In genomic region chr20:47725248-47725973, GRCh38 we compare ENCODE assay signal across 8 cellular contexts. TPM values are rescaled to one million over a fixed set of nuclear protein-coding genes. Genes with fewer than 3 reads are reported as not detected.
DNase-seq lines count a peak whose midpoint lies in the region; ATAC-seq, FAIRE-seq and TF ChIP-seq lines count a peak whose summit lies in the region.

No MANE protein-coding gene starts in this region.

- H3K36me3 ChIP-seq in NT2/D1 (ENCODE audit: insufficient read depth, insufficient read length, low read length) = peaks cover 17% of the 10 kb centered on the region
- no peaks in the 10 kb centered on the region for H3K36me3 ChIP-seq in endothelial cell of umbilical vein (ENCODE audit: control insufficient read depth in 2 of 2, extremely low read depth in 1 of 2, insufficient read depth in 2 of 2, low read length in 2 of 2)

- H3K4me3 Mint-ChIP-seq in activated CD8-positive, alpha-beta memory T cell treated with anti-CD3 and anti-CD28 coated beads, Interleukin-2, amount 10 ng/mL, durations not matched to agents 7 days and 5 days = no peak overlapping the region

- ATAC-seq in activated CD8-positive, alpha-beta memory T cell treated with anti-CD3 and anti-CD28 coated beads, Interleukin-2, amount 10 ng/mL, durations not matched to agents 7 days and 5 days = peak; percentile 57
- ATAC-seq in HG03432 (IDR thresholded peaks at IDR 0.05; ENCODE audit: unreplicated experiment) = no peak

- intact Hi-C loops in endothelial cell of umbilical vein (cut with micrococcal nuclease) = loop anchor here (1.0 kb wide), 5 partner anchors 61 to 896 kb away; no protein-coding TSS in a partner anchor

- BruUV-seq in endothelial cell of umbilical vein (replicated peaks; lab: Mats Ljungman, UMichigan) = no TSS peak

- no peak overlapping the region for H2AFZ ChIP-seq in endothelial cell of umbilical vein (ENCODE audit: low read depth, low read length)

- H3K4me2 ChIP-seq in endothelial cell of umbilical vein (ENCODE audit: insufficient read depth, low read length) = no peak overlapping the region

- H3K4me1 ChIP-seq in NT2/D1 (ENCODE audit: insufficient read depth, insufficient read length) (peaks cover 13% of the 10 kb centered on the region), endothelial cell of umbilical vein (ENCODE audit: control insufficient read depth, extremely low read depth, insufficient read depth, low read length) (no peaks in the 10 kb centered on the region)

- no peaks in the 10 kb centered on the region for H3K9me3 Mint-ChIP-seq in activated CD8-positive, alpha-beta memory T cell treated with anti-CD3 and anti-CD28 coated beads, Interleukin-2, amount 10 ng/mL, durations not matched to agents 7 days and 5 days (ENCODE audit: low read depth)

- H3K36me3 Mint-ChIP-seq in activated CD8-positive, alpha-beta memory T cell treated with anti-CD3 and anti-CD28 coated beads, Interleukin-2, amount 10 ng/mL, durations not matched to agents 7 days and 5 days = peaks cover 2% of the 10 kb centered on the region

- FAIRE-seq in endothelial cell of umbilical vein (lab: Jason Lieb, UNC) = peak; percentile 96

- CTCF ChIA-PET in activated CD8-positive, alpha-beta memory T cell treated with anti-CD3 and anti-CD28 coated beads, Interleukin-2, amount 10 ng/mL, durations not matched to agents 7 days and 5 days (lab: Charles Lee) = interaction anchor here (0.6 to 4.6 kb wide), 13 partner anchors 8 to 1022 kb away, joined by 3 to 38 read pairs (median 3); no protein-coding TSS in a partner anchor
- CTCF ChIA-PET in endothelial cell of umbilical vein (lab: Charles Lee) = interaction anchor here (0.6 to 7.9 kb wide), 25 partner anchors 9 to 898 kb away, joined by 3 to 122 read pairs (median 5); partner anchors contain the start of gene SULF2

- H3K27me3 ChIP-seq in NT2/D1 (ENCODE audit: insufficient read depth, insufficient read length) = no peaks in the 10 kb centered on the region
- no peaks in the 10 kb centered on the region for H3K27me3 ChIP-seq in endothelial cell of umbilical vein (ENCODE audit: control insufficient read depth in 2 of 2, insufficient read depth in 2 of 2, low read length in 2 of 2)

- H4K20me1 ChIP-seq in endothelial cell of umbilical vein (replicated peaks; ENCODE audit: control insufficient read depth, extremely low read depth, insufficient read depth, low read length) = no peaks in the 10 kb centered on the region

- H3K9me1 ChIP-seq in endothelial cell of umbilical vein (replicated peaks; ENCODE audit: control insufficient read depth, extremely low read depth, insufficient read depth, low read length) = no peaks in the 10 kb centered on the region

- peak; percentile 86 for DNase-seq in D341Med (ENCODE audit: low spot score)
- peak; percentile 20 for DNase-seq in HS-27A (ENCODE audit: low read depth)
- DNase-seq in NT2/D1 (ENCODE audit: low read depth, low spot score) = peak; percentile 90
- DNase-seq in activated CD8-positive, alpha-beta memory T cell treated with anti-CD3 and anti-CD28 coated beads, Interleukin-2, amount 10 ng/mL, durations not matched to agents 7 days and 5 days = peak; percentile 90
- peak; percentile 90 for DNase-seq in endothelial cell of umbilical vein (ENCODE audit: low read depth, low spot score)
- peak; percentile 83 for DNase-seq in mucosa of gallbladder (ENCODE audit: low spot score)
- DNase-seq in stimulated activated CD8-positive, alpha-beta memory T cell treated with anti-CD3 and anti-CD28 coated beads, Interleukin-7, amount 100 ng/mL, for 1 hour (ENCODE audit: low read depth in 2 of 2) = peak; percentile 48 to 50

- H3K4me3 ChIP-seq in NT2/D1 (ENCODE audit: insufficient read length, low read depth) = no peak overlapping the region
- H3K4me3 ChIP-seq in endothelial cell of umbilical vein (replicated peaks in 1 of 3; ENCODE audit: insufficient read depth in 1 of 3, low read depth in 1 of 3, low read length in 3 of 3) = no peak overlapping the region

- H3K9me3 ChIP-seq in NT2/D1 (ENCODE audit: insufficient read depth, low read length) (no peaks in the 10 kb centered on the region), endothelial cell of umbilical vein (replicated peaks; ENCODE audit: control insufficient read depth, insufficient read depth, low read length) (no peaks in the 10 kb centered on the region)

- H3K27ac ChIP-seq in endothelial cell of umbilical vein (ENCODE audit: insufficient read depth, low read depth, low read length) = no peak overlapping the region

- peak overlapping the region; percentile 4 for H3K9ac ChIP-seq in NT2/D1 (ENCODE audit: insufficient read length, low read depth)
- no peak overlapping the region for H3K9ac ChIP-seq in endothelial cell of umbilical vein (replicated peaks; ENCODE audit: extremely low read depth, insufficient read depth, low read length)

- H3K79me2 ChIP-seq in endothelial cell of umbilical vein (ENCODE audit: control insufficient read depth, insufficient read depth, low read length) = no peaks in the 10 kb centered on the region

- peak overlapping the region; percentile 44 for H3K27ac Mint-ChIP-seq in activated CD8-positive, alpha-beta memory T cell treated with anti-CD3 and anti-CD28 coated beads, Interleukin-2, amount 10 ng/mL, durations not matched to agents 7 days and 5 days

- H3K4me1 Mint-ChIP-seq in activated CD8-positive, alpha-beta memory T cell treated with anti-CD3 and anti-CD28 coated beads, Interleukin-2, amount 10 ng/mL, durations not matched to agents 7 days and 5 days = peaks cover 45% of the 10 kb centered on the region

- peak; percentile 90 to 91 for TF ChIP-seq CTCF in endothelial cell of umbilical vein (IDR thresholded peaks at IDR 0.05; ENCODE audit: extremely low read depth in 1 of 2, insufficient read depth in 1 of 2, low read depth in 1 of 2, low read length in 2 of 2)

- no peaks in the 10 kb centered on the region for H3K27me3 Mint-ChIP-seq in activated CD8-positive, alpha-beta memory T cell treated with anti-CD3 and anti-CD28 coated beads, Interleukin-2, amount 10 ng/mL, durations not matched to agents 7 days and 5 days

- POLR2A ChIA-PET in endothelial cell of umbilical vein (lab: Charles Lee) = no interaction called here

- TF ChIP-seq POLR2A in endothelial cell of umbilical vein (IDR thresholded peaks at IDR 0.05; ENCODE audit: low read depth, low read length) = no peak

- dilution Hi-C loops in endothelial cell of umbilical vein (cut with MboI; ENCODE audit: extremely low pct_ligation_motif_present, low sequenced_read_pairs) = no loop called here

TF ChIP-seq in endothelial cell of umbilical vein, 7 proteins besides CTCF, POLR2A, EP300 and RAD21:
- no peak for TF ChIP-seq MYC (IDR thresholded peaks at IDR 0.05; ENCODE audit: low read depth, low read length)
- TF ChIP-seq GATA2 (IDR thresholded peaks at IDR 0.05; ENCODE audit: insufficient read depth, insufficient read length, low read depth, low read length) = no peak
- no peak for TF ChIP-seq POLR2AphosphoS5 (IDR thresholded peaks at IDR 0.05; ENCODE audit: insufficient read depth, low read depth, low read length)
- no peak for TF ChIP-seq JUN (IDR thresholded peaks at IDR 0.05; ENCODE audit: borderline replicate concordance, insufficient read depth, insufficient read length, low read depth)
- no peak for TF ChIP-seq EZH2 (IDR thresholded peaks at IDR 0.05; ENCODE audit: borderline replicate concordance, low read depth, low read length, severe bottlenecking)
- peak; percentile 66 for TF ChIP-seq MAX (IDR thresholded peaks at IDR 0.05; ENCODE audit: insufficient read depth, insufficient read length)
- TF ChIP-seq FOS (IDR thresholded peaks at IDR 0.05; ENCODE audit: borderline replicate concordance, insufficient read depth, low read length) = no peak

RNA-seq across cellular contexts. Expression of gene SULF2, which starts 59.9 kb away (rescaled TPM):
- total RNA-seq in activated CD8-positive, alpha-beta memory T cell treated with anti-CD3 and anti-CD28 coated beads, Interleukin-2, amount 10 ng/mL, durations not matched to agents 7 days and 5 days = 1 to 10 TPM in 1 of 2 experiments, under 1 TPM in 1; 0.79 to 2.0 TPM
- total RNA-seq in endothelial cell of umbilical vein (140 and 160 TPM in 2 replicates), mucosa of gallbladder (74.8 TPM)
- polyA plus RNA-seq in endothelial cell of umbilical vein = 58.5 and 78.8 TPM in 2 replicates
- 40.5 and 42.7 TPM in 2 replicates for polyA plus RNA-seq in endothelial cell of umbilical vein (2011; cell fraction: cytosol; rRNA removed)
- polyA plus RNA-seq in endothelial cell of umbilical vein (2011; cell fraction: nucleus; rRNA removed) = 38.9 and 54.0 TPM in 2 replicates
- polyA plus RNA-seq in endothelial cell of umbilical vein (2012) = 116 and 138 TPM in 2 replicates
- 107 and 134 TPM in 2 replicates for polyA minus RNA-seq in endothelial cell of umbilical vein
- polyA minus RNA-seq in endothelial cell of umbilical vein (2011; cell fraction: cytosol; rRNA and poly(A)+ RNA removed) = not detected
- 49.6 and 80.8 TPM in 2 replicates for polyA minus RNA-seq in endothelial cell of umbilical vein (2011; cell fraction: nucleus; rRNA and poly(A)+ RNA removed)

Comparison
In these comparisons a context has a peak if more than half of its experiments do, and no peak if none do; other contexts are left out.
1. DNase-seq: peak in every context shown above with its lines; median percentile 90 in NT2/D1; 90 in activated CD8-positive, alpha-beta memory T cell treated with anti-CD3 and anti-CD28 coated beads, Interleukin-2, amount 10 ng/mL, durations not matched to agents 7 days and 5 days; 90 in endothelial cell of umbilical vein; 86 in D341Med; 83 in mucosa of gallbladder; 49 in stimulated activated CD8-positive, alpha-beta memory T cell treated with anti-CD3 and anti-CD28 coated beads, Interleukin-7, amount 100 ng/mL, for 1 hour; 20 in HS-27A.
2. RNA of gene SULF2, which starts 59.9 kb away (total RNA-seq): 140 to 160 TPM in endothelial cell of umbilical vein and 74.8 TPM in mucosa of gallbladder (single experiment); 0.79 to 2.0 TPM in activated CD8-positive, alpha-beta memory T cell treated with anti-CD3 and anti-CD28 coated beads, Interleukin-2, amount 10 ng/mL, durations not matched to agents 7 days and 5 days; every median in the first group is over 10 times any median in the second.